ENCODE assay signal across 13 cellular contexts in genomic region chr15:52143862-52144261, GRCh38.
DNase-seq lines count a peak whose midpoint lies in the region; ATAC-seq and TF ChIP-seq lines count a peak whose summit lies in the region.
"Had no signal": no experiment of that assay in that cellular context is flagged by ENCODE, and none has a peak within 500 bp of the region (broad histone marks: within the 10 kb centered on the region; RNA-seq: fewer than 3 reads in every experiment).

No MANE protein-coding gene starts in this region.

- POLR2A ChIA-PET in AG04449 (lab: Yijun Ruan, JAX), result interaction anchor here (1.0 to 1.3 kb wide), 3 partner anchors 35 to 163 kb away, joined by 3 to 5 read pairs (median 3); no protein-coding TSS in a partner anchor

- in situ Hi-C loops in brain microvascular endothelial cell (cut with HindIII; ENCODE audit: low pct_ligation_motif_present, low sequenced_read_pairs) (no loop called here), KBM-7 (cut with MboI; ENCODE audit: low pct_unique_long_range_greater_than_20kb, low sequenced_read_pairs) (no loop called here)

- CTCF ChIA-PET in AG04449 (lab: Yijun Ruan, JAX), result interaction anchor here (0.9 to 2.2 kb wide), 9 partner anchors 10 to 173 kb away, joined by 3 to 7 read pairs (median 5); partner anchors contain the start of gene LEO1

- TF ChIP-seq CTCF in AG04449 (IDR thresholded peaks at IDR 0.05; ENCODE audit: insufficient read depth, low read length, missing control alignments) (no peak), brain microvascular endothelial cell (IDR thresholded peaks at IDR 0.05; ENCODE audit: low read depth, low read length, missing control alignments) (no peak)

- no peaks in the 10 kb centered on the region for H3K36me3 ChIP-seq in brain microvascular endothelial cell (replicated peaks)
- H3K36me3 ChIP-seq: uterus had no signal

- DNase-seq in AG04449 (ENCODE audit: low read depth, low spot score), result peak; percentile 79
- peak; percentile 93 for DNase-seq in HS-27A (ENCODE audit: low read depth)
- peak; percentile 89 for DNase-seq in brain microvascular endothelial cell
- peak; percentile 89 for DNase-seq in iris pigment epithelial cell (ENCODE audit: low read depth)
- DNase-seq in KBM-7, result no peak
- DNase-seq: activated T-cell treated with anti-CD3 and anti-CD28 coated beads, Interleukin-2, amount 50 U/mL, for 24 hours; CD8-positive, alpha-beta memory T cell; NCI-H1092 treated with DMSO at 0.1 percent for 48 hours; NK-92 treated with Interleukin-12 subunit alpha and Interleukin-12 subunit beta, amount 100 ng/mL, for 24 hours; uterus had no signal

- H3K4me3 ChIP-seq in AG04449 (ENCODE audit: low read depth, low read length), result no peak overlapping the region
- H3K4me3 ChIP-seq in brain microvascular endothelial cell (ENCODE audit: low read depth, low read length), result no peak overlapping the region
- H3K4me3 ChIP-seq: uterus had no signal

- peak overlapping the region; percentile 56 for H3K27ac ChIP-seq in brain microvascular endothelial cell
- H3K27ac ChIP-seq: uterus had no signal

- no peaks in the 10 kb centered on the region for H3K27me3 ChIP-seq in brain microvascular endothelial cell (replicated peaks)
- H3K27me3 ChIP-seq: uterus had no signal

- no peak for ATAC-seq in GM18873 (IDR thresholded peaks at IDR 0.05; ENCODE audit: low FRiP score, unreplicated experiment)
- ATAC-seq in HG02884 (IDR thresholded peaks at IDR 0.05; ENCODE audit: unreplicated experiment), result no peak
- no peak for ATAC-seq in GM19455 (IDR thresholded peaks at IDR 0.05; ENCODE audit: unreplicated experiment)
